13 cellular contexts compared by ENCODE assay signal in genomic region chr19:43766755-43767043, GRCh38. TPM values are rescaled to one million over a fixed set of nuclear protein-coding genes. Genes with fewer than 3 reads are reported as not detected.
DNase-seq lines count a peak whose midpoint lies in the region; ATAC-seq and TF ChIP-seq lines count a peak whose summit lies in the region.
"Had no signal": no experiment of that assay in that cellular context is flagged by ENCODE, and none has a peak within 500 bp of the region (broad histone marks: within the 10 kb centered on the region; RNA-seq: fewer than 3 reads in every experiment).

No MANE protein-coding gene starts in this region.

- H3K36me3 Mint-ChIP-seq in stimulated activated naive CD8-positive, alpha-beta T cell treated with anti-CD3 and anti-CD28 coated beads, Interleukin-15, Interleukin-2, amounts not matched to agents 100 ng/mL and 50 ng/mL, for 24 hours (ENCODE audit: low read depth) = peaks cover 84% of the 10 kb centered on the region

- WGBS in heart right ventricle, 2 donors = 55 to 67% methylated on average over 4 of the region's 4 CpGs

- peaks cover 5% of the 10 kb centered on the region for H3K9me3 Mint-ChIP-seq in stimulated activated naive CD8-positive, alpha-beta T cell treated with anti-CD3 and anti-CD28 coated beads, Interleukin-15, Interleukin-2, amounts not matched to agents 100 ng/mL and 50 ng/mL, for 24 hours
- H3K9me3 Mint-ChIP-seq: neural crest cell had no signal

- H3K9me3 ChIP-seq in heart right ventricle = no peaks in the 10 kb centered on the region
- H3K9me3 ChIP-seq: gastroesophageal sphincter, SJCRH30 had no signal

- TF ChIP-seq CTCF in VCaP (conservative IDR thresholded peaks at IDR 0.05) (peak; percentile 38), heart right ventricle (IDR thresholded peaks at IDR 0.05) (peak in 1 of 9 donors; percentile 18)

- ATAC-seq in stimulated activated naive CD8-positive, alpha-beta T cell treated with anti-CD3 and anti-CD28 coated beads, Interleukin-15, Interleukin-2, amounts not matched to agents 100 U/mL and 50 U/mL, for 24 hours = no peak
- ATAC-seq in GM21367 (IDR thresholded peaks at IDR 0.05; ENCODE audit: unreplicated experiment) = no peak
- ATAC-seq in heart right ventricle = no peak
- ATAC-seq: gastroesophageal sphincter had no signal

- H3K36me3 ChIP-seq in heart right ventricle = no peaks in the 10 kb centered on the region
- H3K36me3 ChIP-seq: gastroesophageal sphincter, SJCRH30 had no signal

- no peak overlapping the region for H3K4me3 ChIP-seq in heart right ventricle
- H3K4me3 ChIP-seq: gastroesophageal sphincter, SJCRH30 had no signal

- peaks cover 0 to 70% (median 0%) of the 10 kb centered on the region in 9 donors for H3K4me1 ChIP-seq in heart right ventricle
- H3K4me1 ChIP-seq: SJCRH30 had no signal

- H3K27ac Mint-ChIP-seq in stimulated activated naive CD8-positive, alpha-beta T cell treated with anti-CD3 and anti-CD28 coated beads, Interleukin-15, Interleukin-2, amounts not matched to agents 100 ng/mL and 50 ng/mL, for 24 hours = peak overlapping the region; percentile 97

- H3K4me3 Mint-ChIP-seq in stimulated activated naive CD8-positive, alpha-beta T cell treated with anti-CD3 and anti-CD28 coated beads, Interleukin-15, Interleukin-2, amounts not matched to agents 100 ng/mL and 50 ng/mL, for 24 hours = peak overlapping the region; percentile 73

- peak overlapping the region; percentile 90 for H3K27ac ChIP-seq in VCaP
- peak overlapping the region; percentile 92 for H3K27ac ChIP-seq in epithelial cell of prostate
- H3K27ac ChIP-seq in heart right ventricle = peak overlapping the region in 1 of 10 donors; percentile 83
- H3K27ac ChIP-seq: SJCRH30 had no signal

- H3K27me3 ChIP-seq in heart right ventricle = no peaks in the 10 kb centered on the region
- H3K27me3 ChIP-seq: SJCRH30 had no signal

- DNase-seq in stimulated activated naive CD8-positive, alpha-beta T cell treated with anti-CD3 and anti-CD28 coated beads, Interleukin-15, Interleukin-2, amounts not matched to agents 100 U/mL and 50 U/mL, for 24 hours = no peak
- DNase-seq in epithelial cell of prostate (ENCODE audit: low read depth, low spot score) (no peak), heart right ventricle (no peak), inferior parietal cortex (ENCODE audit: extremely low spot score) (no peak), NCI-H1105 treated with DMSO at 0.1 percent for 48 hours (lab: John Stamatoyannopoulos, UW) (no peak)
- DNase-seq: activated CD4-positive, alpha-beta T cell treated with anti-CD3 and anti-CD28 coated beads for 1 hour; NCI-H1092 treated with DMSO at 0.1 percent for 48 hours had no signal

- intact Hi-C loops in heart right ventricle (cut with DNase I) = no loop called here

- H3K4me1 Mint-ChIP-seq in stimulated activated naive CD8-positive, alpha-beta T cell treated with anti-CD3 and anti-CD28 coated beads, Interleukin-15, Interleukin-2, amounts not matched to agents 100 ng/mL and 50 ng/mL, for 24 hours (ENCODE audit: low read depth) = peaks cover 79% of the 10 kb centered on the region

- no peaks in the 10 kb centered on the region for H3K27me3 Mint-ChIP-seq in stimulated activated naive CD8-positive, alpha-beta T cell treated with anti-CD3 and anti-CD28 coated beads, Interleukin-15, Interleukin-2, amounts not matched to agents 100 ng/mL and 50 ng/mL, for 24 hours

RNA-seq across cellular contexts. Expression of gene SMG9, which starts 11.9 kb away (rescaled TPM):
- total RNA-seq in heart right ventricle = 10 to 100 TPM in 9 of 10 donors, 1 to 10 TPM in 1; 10.0 to 19.4 (median 13.3) TPM
- polyA plus RNA-seq in heart right ventricle = 10 to 100 TPM; 20.3 to 30.4 TPM

RNA-seq across cellular contexts. Expression of gene KCNN4, which starts 14.1 kb away (rescaled TPM):
- 1 to 10 TPM in 3 of 10 donors, under 1 TPM in 7; 0.34 to 1.6 (median 0.69) TPM for total RNA-seq in heart right ventricle
- polyA plus RNA-seq in heart right ventricle = 1 to 10 TPM; 1.2 to 1.4 TPM

RNA-seq across cellular contexts. Expression of gene LYPD5, which starts 35.5 kb away (rescaled TPM):
- 1 to 10 TPM in 5 of 10 donors, under 1 TPM in 5; 0.24 to 5.3 (median 0.90) TPM for total RNA-seq in heart right ventricle
- 1 to 10 TPM in 1 of 2 donors, under 1 TPM in 1; 0.37 to 1.2 TPM for polyA plus RNA-seq in heart right ventricle
- total RNA-seq: neural crest cell had no signal

RNA-seq across cellular contexts. Expression of gene IRGC, which starts 50.8 kb away (rescaled TPM):
- total RNA-seq in heart right ventricle = not detected
- not detected for polyA plus RNA-seq in heart right ventricle
- total RNA-seq: gastroesophageal sphincter, neural crest cell, SJCRH30 had no signal
